ENCODE assay signal across 2 cellular contexts in the genomic region with DNA sequence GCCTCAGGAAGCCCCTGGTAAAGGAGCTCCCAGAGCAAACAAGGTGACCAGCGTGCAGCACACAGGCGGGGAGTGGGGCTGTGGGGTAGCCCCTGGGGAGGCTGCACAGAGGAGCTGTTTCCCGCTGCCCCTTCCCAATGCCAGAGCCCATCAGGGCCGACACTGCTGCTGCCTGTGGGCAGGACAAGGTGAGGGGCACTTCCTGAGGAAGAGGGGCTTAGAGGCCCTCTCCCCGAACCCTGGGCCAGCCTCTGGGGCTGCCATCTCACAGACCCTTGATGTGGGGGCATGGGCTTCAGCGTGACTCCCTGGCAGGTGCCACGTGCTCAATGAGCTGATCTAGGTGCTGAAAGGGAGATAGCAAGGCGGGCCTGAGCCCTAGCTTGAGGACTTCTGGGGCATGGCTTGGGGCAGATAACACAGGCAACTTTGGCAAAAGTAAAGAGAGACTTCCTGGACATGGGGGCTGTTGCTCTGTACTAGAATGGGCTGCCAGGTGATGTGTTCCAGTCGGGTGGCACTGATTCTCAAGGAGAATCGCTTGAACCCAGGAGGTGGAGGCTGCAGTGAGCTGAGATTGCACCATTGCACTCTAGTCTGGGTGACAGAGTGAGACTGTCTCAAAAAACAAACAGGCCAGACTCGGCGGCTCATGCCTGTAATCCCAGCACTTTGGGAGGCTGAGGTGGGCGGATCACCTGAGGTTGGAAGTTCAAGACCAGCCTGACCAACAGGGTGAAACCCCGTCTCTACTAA.
TF ChIP-seq lines count a peak whose summit lies in the region.

No MANE protein-coding gene starts in this region.

TF ChIP-seq in K562, 482 proteins besides CTCF, POLR2A, EP300 and RAD21 (continues in another document):
- TF ChIP-seq, protein P1, sequence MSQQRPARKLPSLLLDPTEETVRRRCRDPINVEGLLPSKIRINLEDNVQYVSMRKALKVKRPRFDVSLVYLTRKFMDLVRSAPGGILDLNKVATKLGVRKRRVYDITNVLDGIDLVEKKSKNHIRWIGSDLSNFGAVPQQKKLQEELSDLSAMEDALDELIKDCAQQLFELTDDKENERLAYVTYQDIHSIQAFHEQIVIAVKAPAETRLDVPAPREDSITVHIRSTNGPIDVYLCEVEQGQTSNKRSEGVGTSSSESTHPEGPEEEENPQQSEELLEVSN (IDR thresholded peaks at IDR 0.05; ENCODE audit: borderline replicate concordance in 1 of 2, extremely low read depth in 1 of 2, insufficient read depth in 1 of 2, insufficient read length in 1 of 2, low read depth in 1 of 2, low read length in 1 of 2, poor library complexity in 1 of 2, severe bottlenecking in 1 of 2): peak in 1 of 2 experiments; percentile 62
- TF ChIP-seq MYC (IDR thresholded peaks at IDR 0.05; ENCODE audit: low read depth, low read length) (0 out of 2 replicates have a peak, but pooled peaks have one; percentile 36), MYC (CRISPR knock-in tag; IDR thresholded peaks at IDR 0.05; ENCODE audit: borderline replicate concordance, low read depth) (no peak), RBFOX2 (IDR thresholded peaks at IDR 0.05; ENCODE audit: low read depth, low read length) (peak; percentile 31; the same call in 1 of the 2 replicates), ETV1 (tag; conservative IDR thresholded peaks at IDR 0.05; ENCODE audit: low read depth) (no peak)
- TF ChIP-seq, protein P2, sequence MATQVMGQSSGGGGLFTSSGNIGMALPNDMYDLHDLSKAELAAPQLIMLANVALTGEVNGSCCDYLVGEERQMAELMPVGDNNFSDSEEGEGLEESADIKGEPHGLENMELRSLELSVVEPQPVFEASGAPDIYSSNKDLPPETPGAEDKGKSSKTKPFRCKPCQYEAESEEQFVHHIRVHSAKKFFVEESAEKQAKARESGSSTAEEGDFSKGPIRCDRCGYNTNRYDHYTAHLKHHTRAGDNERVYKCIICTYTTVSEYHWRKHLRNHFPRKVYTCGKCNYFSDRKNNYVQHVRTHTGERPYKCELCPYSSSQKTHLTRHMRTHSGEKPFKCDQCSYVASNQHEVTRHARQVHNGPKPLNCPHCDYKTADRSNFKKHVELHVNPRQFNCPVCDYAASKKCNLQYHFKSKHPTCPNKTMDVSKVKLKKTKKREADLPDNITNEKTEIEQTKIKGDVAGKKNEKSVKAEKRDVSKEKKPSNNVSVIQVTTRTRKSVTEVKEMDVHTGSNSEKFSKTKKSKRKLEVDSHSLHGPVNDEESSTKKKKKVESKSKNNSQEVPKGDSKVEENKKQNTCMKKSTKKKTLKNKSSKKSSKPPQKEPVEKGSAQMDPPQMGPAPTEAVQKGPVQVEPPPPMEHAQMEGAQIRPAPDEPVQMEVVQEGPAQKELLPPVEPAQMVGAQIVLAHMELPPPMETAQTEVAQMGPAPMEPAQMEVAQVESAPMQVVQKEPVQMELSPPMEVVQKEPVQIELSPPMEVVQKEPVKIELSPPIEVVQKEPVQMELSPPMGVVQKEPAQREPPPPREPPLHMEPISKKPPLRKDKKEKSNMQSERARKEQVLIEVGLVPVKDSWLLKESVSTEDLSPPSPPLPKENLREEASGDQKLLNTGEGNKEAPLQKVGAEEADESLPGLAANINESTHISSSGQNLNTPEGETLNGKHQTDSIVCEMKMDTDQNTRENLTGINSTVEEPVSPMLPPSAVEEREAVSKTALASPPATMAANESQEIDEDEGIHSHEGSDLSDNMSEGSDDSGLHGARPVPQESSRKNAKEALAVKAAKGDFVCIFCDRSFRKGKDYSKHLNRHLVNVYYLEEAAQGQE (CRISPR knock-in tag; IDR thresholded peaks at IDR 0.05; ENCODE audit: low read depth): peak; percentile 92

TF ChIP-seq in HepG2, 621 proteins besides CTCF, POLR2A, EP300 and RAD21 (continues in another document):
- no peak for TF ChIP-seq NRL (CRISPR knock-in tag; IDR thresholded peaks at IDR 0.05; ENCODE audit: borderline replicate concordance)
- no peak for TF ChIP-seq ZNF646 (CRISPR knock-in tag; IDR thresholded peaks at IDR 0.05)
- peak; percentile 65; the same call in 1 of the 2 replicates for TF ChIP-seq ZNF605 (CRISPR knock-in tag; IDR thresholded peaks at IDR 0.05)
- TF ChIP-seq ZZZ3 (CRISPR knock-in tag; IDR thresholded peaks at IDR 0.05; ENCODE audit: borderline replicate concordance): no peak
- no peak for TF ChIP-seq ZNF431 (CRISPR knock-in tag; IDR thresholded peaks at IDR 0.05; ENCODE audit: borderline replicate concordance, low read depth)
- no peak for TF ChIP-seq KAT8 (CRISPR knock-in tag; IDR thresholded peaks at IDR 0.05)
- no peak for TF ChIP-seq ZNF768 (CRISPR knock-in tag; IDR thresholded peaks at IDR 0.05)
- 0 out of 2 replicates have a peak, but pooled peaks have one; percentile 34 for TF ChIP-seq ZNF224 (CRISPR knock-in tag; IDR thresholded peaks at IDR 0.05)
- TF ChIP-seq CREM (IDR thresholded peaks at IDR 0.05): no peak
- TF ChIP-seq CREM (CRISPR knock-in tag; IDR thresholded peaks at IDR 0.05): no peak
- TF ChIP-seq NCOA5 (CRISPR knock-in tag; IDR thresholded peaks at IDR 0.05): no peak
- TF ChIP-seq, protein P2 (IDR thresholded peaks at IDR 0.05; ENCODE audit: borderline replicate concordance in 1 of 2, low read depth in 1 of 2, low read length in 2 of 2): peak; percentile 33 to 85
- peak; percentile 20 for TF ChIP-seq ZNF781 (CRISPR knock-in tag; IDR thresholded peaks at IDR 0.05; ENCODE audit: borderline replicate concordance, not compliant biosample characterization)
- no peak for TF ChIP-seq HDAC2 (CRISPR knock-in tag; IDR thresholded peaks at IDR 0.05)
- no peak for TF ChIP-seq SRY (CRISPR knock-in tag; IDR thresholded peaks at IDR 0.05)
- TF ChIP-seq ATF1 (CRISPR knock-in tag; IDR thresholded peaks at IDR 0.05): no peak
- TF ChIP-seq NR2F6 (IDR thresholded peaks at IDR 0.05): no peak
- TF ChIP-seq NR2F6 (CRISPR knock-in tag; IDR thresholded peaks at IDR 0.05): no peak
- 0 out of 2 replicates have a peak, but pooled peaks have one; percentile 33 for TF ChIP-seq ZNF563 (CRISPR knock-in tag; IDR thresholded peaks at IDR 0.05)
- no peak for TF ChIP-seq PAWR (CRISPR knock-in tag; IDR thresholded peaks at IDR 0.05; ENCODE audit: borderline replicate concordance)
- TF ChIP-seq SALL1 (CRISPR knock-in tag; IDR thresholded peaks at IDR 0.05): peak; percentile 41; the same call in 1 of the 2 replicates
- TF ChIP-seq ZNF234 (CRISPR knock-in tag; conservative IDR thresholded peaks at IDR 0.05): no peak
- TF ChIP-seq BRD4 (CRISPR knock-in tag; IDR thresholded peaks at IDR 0.05): no peak
- TF ChIP-seq HOMEZ (CRISPR knock-in tag; IDR thresholded peaks at IDR 0.05; ENCODE audit: low read depth): no peak
- no peak for TF ChIP-seq NAIF1 (CRISPR knock-in tag; IDR thresholded peaks at IDR 0.05; ENCODE audit: borderline replicate concordance)
- no peak for TF ChIP-seq ZNF75D (CRISPR knock-in tag; IDR thresholded peaks at IDR 0.05; ENCODE audit: borderline replicate concordance)
- no peak for TF ChIP-seq HNF4A (CRISPR knock-in tag; IDR thresholded peaks at IDR 0.05)
- peak; percentile 47 for TF ChIP-seq ZNF687 (CRISPR knock-in tag; IDR thresholded peaks at IDR 0.05)
- TF ChIP-seq ZBTB7A (CRISPR knock-in tag; IDR thresholded peaks at IDR 0.05): 0 out of 2 replicates have a peak, but pooled peaks have one; percentile 18
- TF ChIP-seq ZSCAN9 (CRISPR knock-in tag; IDR thresholded peaks at IDR 0.05; ENCODE audit: borderline replicate concordance): no peak
